In the genomic region with DNA sequence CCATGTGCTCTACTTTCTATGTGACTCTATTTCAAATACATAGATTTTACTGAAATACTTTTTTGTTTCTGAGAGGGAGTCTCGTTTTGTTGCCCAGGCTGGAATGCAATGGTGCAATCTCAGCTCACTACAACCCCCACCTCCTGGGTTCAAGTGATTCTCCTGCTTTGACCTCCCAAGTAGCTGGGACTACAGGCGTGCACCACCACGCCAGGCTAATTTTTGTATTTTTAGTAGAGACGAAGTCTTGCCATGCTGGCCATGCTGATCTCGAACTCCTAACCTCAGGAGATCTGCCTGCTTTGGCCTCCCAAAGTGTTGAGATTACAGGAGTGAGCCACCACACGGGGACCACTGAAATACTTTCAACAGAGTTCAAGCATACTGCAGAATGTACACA, we compare ENCODE assay signal across 11 cellular contexts. TPM values are rescaled to one million over a fixed set of nuclear protein-coding genes. Genes with fewer than 3 reads are reported as not detected.
DNase-seq lines count a peak whose midpoint lies in the region; ATAC-seq and TF ChIP-seq lines count a peak whose summit lies in the region.
"Had no signal": no experiment of that assay in that cellular context is flagged by ENCODE, and none has a peak within 500 bp of the region (broad histone marks: within the 10 kb centered on the region; RNA-seq: fewer than 3 reads in every experiment).

No MANE protein-coding gene starts in this region.

- peaks cover 48% of the 10 kb centered on the region for H3K36me3 Mint-ChIP-seq in GM23338 (ENCODE audit: low read depth)
- H3K36me3 Mint-ChIP-seq in activated naive CD8-positive, alpha-beta T cell treated with anti-CD3 and anti-CD28 coated beads, Interleukin-2, amount 10 ng/mL, durations not matched to agents 7 days and 5 days, result peaks cover 37% of the 10 kb centered on the region
- peaks cover 2 to 31% (median 3%) of the 10 kb centered on the region in 3 donors for H3K36me3 Mint-ChIP-seq in naive thymus-derived CD8-positive, alpha-beta T cell

- peak overlapping the region; percentile 93 for H3K4me2 ChIP-seq in BLaER1
- peak overlapping the region; percentile 70 for H3K4me2 ChIP-seq in GM23338
- H3K4me2 ChIP-seq in GM23248 (ENCODE audit: unreplicated experiment), result no peak overlapping the region

- H3K27me3 ChIP-seq in BLaER1 (no peaks in the 10 kb centered on the region), GM23338 (ENCODE audit: insufficient read depth) (no peaks in the 10 kb centered on the region), GM23248 (replicated peaks; ENCODE audit: insufficient read depth) (no peaks in the 10 kb centered on the region)

- peak overlapping the region; percentile 77 for H3K9ac ChIP-seq in BLaER1
- H3K9ac ChIP-seq in GM23248, result no peak overlapping the region

- POLR2A ChIA-PET in activated naive CD8-positive, alpha-beta T cell treated with anti-CD3 and anti-CD28 coated beads, Interleukin-2, amount 10 ng/mL, durations not matched to agents 7 days and 5 days (lab: Charles Lee), result interaction anchor here (0.9 to 2.8 kb wide), 3 partner anchors 10 to 18 kb away, joined by 4 to 15 read pairs (median 5); partner anchors contain the start of gene WDR37
- POLR2A ChIA-PET in naive thymus-derived CD8-positive, alpha-beta T cell (lab: Charles Lee), result interaction anchor here (0.7 kb wide), 1 partner anchor 114 kb away, joined by 4 read pairs; the partner anchor contains the start of gene LARP4B

- H3F3A ChIP-seq in GM23338 (replicated peaks; ENCODE audit: low read depth) (peaks cover 29% of the 10 kb centered on the region), GM23248 (ENCODE audit: insufficient read depth) (peaks cover 15% of the 10 kb centered on the region)

- H3K4me1 Mint-ChIP-seq in GM23338, result peaks cover 21% of the 10 kb centered on the region
- peaks cover 40% of the 10 kb centered on the region for H3K4me1 Mint-ChIP-seq in activated naive CD8-positive, alpha-beta T cell treated with anti-CD3 and anti-CD28 coated beads, Interleukin-2, amount 10 ng/mL, durations not matched to agents 7 days and 5 days
- peaks cover 25 to 54% (median 47%) of the 10 kb centered on the region in 4 donors for H3K4me1 Mint-ChIP-seq in naive thymus-derived CD8-positive, alpha-beta T cell

- H3K9me2 ChIP-seq in GM23338 (ENCODE audit: insufficient read depth), result no peaks in the 10 kb centered on the region
- H3K9me2 ChIP-seq in GM23248 (ENCODE audit: insufficient read depth), result no peaks in the 10 kb centered on the region

- peak overlapping the region; percentile 90 for H3K27ac ChIP-seq in BLaER1
- peak overlapping the region; percentile 51; the same call in 1 of the 2 replicates for H3K27ac ChIP-seq in GM23338 (ENCODE audit: low read depth)
- H3K27ac ChIP-seq in GM23248, result no peak overlapping the region

- H3K27ac Mint-ChIP-seq in GM23338, result peak overlapping the region; percentile 26
- H3K27ac Mint-ChIP-seq in activated naive CD8-positive, alpha-beta T cell treated with anti-CD3 and anti-CD28 coated beads, Interleukin-2, amount 10 ng/mL, durations not matched to agents 7 days and 5 days, result peak overlapping the region; percentile 91
- peak overlapping the region; percentile 76 to 94 (median 84) for H3K27ac Mint-ChIP-seq in naive thymus-derived CD8-positive, alpha-beta T cell

- H3K36me3 ChIP-seq in BLaER1 (peaks cover 21% of the 10 kb centered on the region), GM23338 (ENCODE audit: insufficient read depth) (peaks cover 41% of the 10 kb centered on the region), GM23248 (ENCODE audit: low read depth) (peaks cover 28% of the 10 kb centered on the region)

- H3K4me3 Mint-ChIP-seq in GM23338, result peak overlapping the region; percentile 52; the same call in 2 of the 3 replicates
- peak overlapping the region; percentile 79 for H3K4me3 Mint-ChIP-seq in activated naive CD8-positive, alpha-beta T cell treated with anti-CD3 and anti-CD28 coated beads, Interleukin-2, amount 10 ng/mL, durations not matched to agents 7 days and 5 days
- peak overlapping the region in 6 of 10 donors; percentile 30 to 80 (median 64) for H3K4me3 Mint-ChIP-seq in naive thymus-derived CD8-positive, alpha-beta T cell

- in situ Hi-C loops in GM23248 (cut with MboI), result no loop called here

- H2AFZ ChIP-seq in GM23338, result no peak overlapping the region
- no peak overlapping the region for H2AFZ ChIP-seq in GM23248

- H3K9me3 Mint-ChIP-seq in GM23338, result no peaks in the 10 kb centered on the region
- no peaks in the 10 kb centered on the region for H3K9me3 Mint-ChIP-seq in activated naive CD8-positive, alpha-beta T cell treated with anti-CD3 and anti-CD28 coated beads, Interleukin-2, amount 10 ng/mL, durations not matched to agents 7 days and 5 days
- no peaks in the 10 kb centered on the region for H3K9me3 Mint-ChIP-seq in naive thymus-derived CD8-positive, alpha-beta T cell

- H3K4me1 ChIP-seq in BLaER1 (peaks cover 67% of the 10 kb centered on the region), GM23338 (ENCODE audit: insufficient read depth) (peaks cover 16% of the 10 kb centered on the region), GM23248 (ENCODE audit: insufficient read depth) (peaks cover 9% of the 10 kb centered on the region)

- H4K20me1 ChIP-seq in BLaER1 (peaks cover 42% of the 10 kb centered on the region), GM23338 (replicated peaks; ENCODE audit: insufficient read depth) (peaks cover 38% of the 10 kb centered on the region), GM23248 (ENCODE audit: insufficient read depth) (no peaks in the 10 kb centered on the region)

- ATAC-seq in GM23338, result no peak
- ATAC-seq in activated naive CD8-positive, alpha-beta T cell treated with anti-CD3 and anti-CD28 coated beads, Interleukin-2, amount 10 ng/mL, durations not matched to agents 7 days and 5 days (ENCODE audit: low read depth), result no peak
- no peak for ATAC-seq in naive thymus-derived CD8-positive, alpha-beta T cell

- no peak for TF ChIP-seq CTCF in GM23338 (conservative IDR thresholded peaks at IDR 0.05; ENCODE audit: low read depth in 2 of 2)

- H3K9me3 ChIP-seq in BLaER1, result no peaks in the 10 kb centered on the region
- H3K9me3 ChIP-seq in GM23248 (ENCODE audit: low read depth), result no peaks in the 10 kb centered on the region

- 73 to 78% methylated on average over 6 of the region's 6 CpGs for WGBS in GM23248 (ENCODE audit: low coverage in 1 of 2, low lambda C conversion rate in 2 of 2, missing lambda C conversion rate in 2 of 2), 2 experiments

- DNase-seq in GM23338 (ENCODE audit: low spot score) (no peak), HPDE6-E6E7 (ENCODE audit: extremely low spot score) (no peak), AML-193 (lab: John Stamatoyannopoulos, UW) (no peak), GM23248 (no peak), NCI-H128 (lab: John Stamatoyannopoulos, UW; ENCODE audit: unreplicated experiment) (no peak)
- no peak for DNase-seq in activated naive CD8-positive, alpha-beta T cell treated with anti-CD3 and anti-CD28 coated beads, Interleukin-2, amount 10 ng/mL, durations not matched to agents 7 days and 5 days
- no peak for DNase-seq in naive thymus-derived CD8-positive, alpha-beta T cell
- DNase-seq: cerebellar nuclear complex, hypothalamus, NCI-H1048 had no signal

- peaks cover 23% of the 10 kb centered on the region for H3K27me3 Mint-ChIP-seq in GM23338 (ENCODE audit: insufficient read depth, low read depth, poor library complexity)
- H3K27me3 Mint-ChIP-seq in activated naive CD8-positive, alpha-beta T cell treated with anti-CD3 and anti-CD28 coated beads, Interleukin-2, amount 10 ng/mL, durations not matched to agents 7 days and 5 days, result no peaks in the 10 kb centered on the region
- H3K27me3 Mint-ChIP-seq in naive thymus-derived CD8-positive, alpha-beta T cell, result no peaks in the 10 kb centered on the region

- H3K4me3 ChIP-seq in BLaER1 (peak overlapping the region; percentile 60), GM23338 (peak overlapping the region; percentile 37), GM23248 (no peak overlapping the region)

- H3K79me2 ChIP-seq in GM23338 (replicated peaks; ENCODE audit: insufficient read depth) (peaks cover 56% of the 10 kb centered on the region), GM23248 (ENCODE audit: insufficient read depth) (peaks cover 59% of the 10 kb centered on the region)

RNA-seq across cellular contexts. Expression of gene IDI1, which starts 3.5 kb away (rescaled TPM):
- total RNA-seq in GM23338 (2014; rRNA removed; shearing (Covaris generic)), result 147 and 154 TPM in 2 replicates
- polyA plus RNA-seq in GM23338 (2016; fragmentation: Nextera tagmentation; extraction: Ambion mirVana) (99.0 and 119 TPM in 2 replicates), GM23248 (2016; fragmentation: Nextera tagmentation; extraction: Ambion mirVana) (41.6 and 42.9 TPM in 2 replicates)
- total RNA-seq in activated naive CD8-positive, alpha-beta T cell treated with anti-CD3 and anti-CD28 coated beads, Interleukin-2, amount 10 ng/mL, durations not matched to agents 7 days and 5 days, result 10 to 100 TPM; 53.8 to 57.6 TPM
- total RNA-seq in naive thymus-derived CD8-positive, alpha-beta T cell, result 10 to 100 TPM; 29.0 to 33.9 TPM
- polyA plus RNA-seq in naive thymus-derived CD8-positive, alpha-beta T cell, result 10 to 100 TPM; 31.0 to 53.5 (median 33.9) TPM
- total RNA-seq in GM23248 (2014; rRNA removed; shearing (Covaris generic)), result 33.7 and 41.9 TPM in 2 replicates

RNA-seq across cellular contexts. Expression of gene WDR37, which starts 10.8 kb away (rescaled TPM):
- 9.7 and 10.2 TPM in 2 replicates for total RNA-seq in GM23338 (2014; rRNA removed; shearing (Covaris generic))
- 6.0 TPM in 2 replicates for polyA plus RNA-seq in GM23338 (2016; fragmentation: Nextera tagmentation; extraction: Ambion mirVana)
- 10 to 100 TPM; 30.4 to 34.4 TPM for total RNA-seq in activated naive CD8-positive, alpha-beta T cell treated with anti-CD3 and anti-CD28 coated beads, Interleukin-2, amount 10 ng/mL, durations not matched to agents 7 days and 5 days
- 10 to 100 TPM; 46.8 to 49.4 TPM for total RNA-seq in naive thymus-derived CD8-positive, alpha-beta T cell
- 10 to 100 TPM; 15.9 to 21.6 (median 18.0) TPM for polyA plus RNA-seq in naive thymus-derived CD8-positive, alpha-beta T cell
- total RNA-seq in GM23248 (2014; rRNA removed; shearing (Covaris generic)), result 12.8 and 16.5 TPM in 2 replicates
- polyA plus RNA-seq in GM23248 (2016; fragmentation: Nextera tagmentation; extraction: Ambion mirVana), result 11.5 and 13.7 TPM in 2 replicates

RNA-seq across cellular contexts. Expression of gene IDI2, which starts 19.8 kb away (rescaled TPM):
- total RNA-seq in GM23338 (2014; rRNA removed; shearing (Covaris generic)), result not detected in 2 replicates
- not detected in 2 replicates for polyA plus RNA-seq in GM23338 (2016; fragmentation: Nextera tagmentation; extraction: Ambion mirVana)
- not detected for total RNA-seq in activated naive CD8-positive, alpha-beta T cell treated with anti-CD3 and anti-CD28 coated beads, Interleukin-2, amount 10 ng/mL, durations not matched to agents 7 days and 5 days
- total RNA-seq in naive thymus-derived CD8-positive, alpha-beta T cell, result not detected
- not detected for polyA plus RNA-seq in naive thymus-derived CD8-positive, alpha-beta T cell
- total RNA-seq in GM23248 (2014; rRNA removed; shearing (Covaris generic)), result not detected in 2 replicates
- polyA plus RNA-seq in GM23248 (2016; fragmentation: Nextera tagmentation; extraction: Ambion mirVana), result not detected in 2 replicates

RNA-seq across cellular contexts. Expression of gene GTPBP4, which starts 57.2 kb away (rescaled TPM):
- 48.7 and 56.5 TPM in 2 replicates for total RNA-seq in GM23338 (2014; rRNA removed; shearing (Covaris generic))
- polyA plus RNA-seq in GM23338 (2016; fragmentation: Nextera tagmentation; extraction: Ambion mirVana) (51.2 and 62.6 TPM in 2 replicates), GM23248 (2016; fragmentation: Nextera tagmentation; extraction: Ambion mirVana) (71.6 and 72.0 TPM in 2 replicates)
- total RNA-seq in activated naive CD8-positive, alpha-beta T cell treated with anti-CD3 and anti-CD28 coated beads, Interleukin-2, amount 10 ng/mL, durations not matched to agents 7 days and 5 days, result 10 to 100 TPM; 58.6 to 61.1 TPM
- total RNA-seq in naive thymus-derived CD8-positive, alpha-beta T cell, result 10 to 100 TPM; 64.0 to 67.7 TPM
- 10 to 100 TPM; 22.7 to 29.8 (median 25.9) TPM for polyA plus RNA-seq in naive thymus-derived CD8-positive, alpha-beta T cell
- total RNA-seq in GM23248 (2014; rRNA removed; shearing (Covaris generic)), result 32.1 and 34.3 TPM in 2 replicates

Comparison
In these comparisons a context has a peak if more than half of its experiments do, and no peak if none do; other contexts are left out.
1. H3K27ac Mint-ChIP-seq: peak in every context shown above with its lines; median percentile 91 in activated naive CD8-positive, alpha-beta T cell treated with anti-CD3 and anti-CD28 coated beads, Interleukin-2, amount 10 ng/mL, durations not matched to agents 7 days and 5 days; 84 in naive thymus-derived CD8-positive, alpha-beta T cell; 26 in GM23338.